8 cellular contexts compared by ENCODE assay signal in the genomic region with DNA sequence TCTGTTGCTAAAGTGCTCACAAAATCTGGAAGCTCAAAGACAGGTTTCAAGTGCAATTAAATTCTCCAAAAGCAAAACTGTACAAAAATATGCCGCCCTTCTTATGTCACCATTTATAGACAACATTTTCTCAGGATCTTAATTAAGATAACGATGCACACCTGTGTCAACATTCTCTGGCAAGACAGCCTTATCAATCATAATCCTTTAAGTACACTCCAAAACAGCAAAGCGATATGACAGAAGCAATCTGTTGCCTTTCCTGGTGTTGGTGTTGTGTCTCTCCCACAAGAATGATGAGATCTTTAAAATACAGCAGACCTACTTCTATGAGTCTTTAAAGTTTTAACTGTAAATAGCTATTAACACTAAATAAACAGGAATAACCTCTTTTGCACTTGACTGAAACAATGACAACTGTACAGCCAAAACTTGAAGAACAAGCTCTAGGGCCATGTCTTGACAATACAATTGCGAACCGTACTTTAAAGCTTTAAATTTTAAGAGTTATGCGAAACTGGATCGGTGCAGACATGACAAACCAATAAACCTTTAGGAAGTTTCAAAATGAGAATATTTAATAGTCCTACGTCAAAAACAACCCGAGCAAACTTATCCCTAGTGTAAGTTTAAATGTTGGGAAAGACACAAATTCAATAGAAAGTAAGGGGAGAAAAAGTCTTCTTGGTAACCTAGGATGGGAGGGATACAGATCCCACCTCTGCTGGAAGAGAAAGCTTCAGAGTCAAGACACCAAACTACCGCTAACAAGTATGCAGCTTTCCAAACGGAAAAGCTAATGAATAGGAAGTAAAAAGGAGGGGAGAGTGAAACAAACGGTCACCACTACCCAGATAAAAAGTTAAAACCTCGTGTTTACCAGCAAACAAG. TPM values are rescaled to one million over a fixed set of nuclear protein-coding genes. Genes with fewer than 3 reads are reported as not detected.
DNase-seq lines count a peak whose midpoint lies in the region; ATAC-seq and TF ChIP-seq lines count a peak whose summit lies in the region.

No MANE protein-coding gene starts in this region.

- DNase-seq in right atrium auricular region (ENCODE audit: low spot score) (no peak), left cardiac atrium (no peak), SK-N-MC (ENCODE audit: low read depth, low spot score) (no peak), vagina (ENCODE audit: extremely low spot score in 2 of 2) (no peak), germinal center (ENCODE audit: low spot score) (no peak)

- H3K4me3 ChIP-seq in right atrium auricular region (peak overlapping the region; percentile 57 to 67), SK-N-MC (peak overlapping the region; percentile 80), iPS-15b (ENCODE audit: low read depth, low read length) (peak overlapping the region; percentile 56), vagina (peak overlapping the region; percentile 50 to 55)

- intact Hi-C loops in left cardiac atrium (cut with DNase I) (no loop called here), vagina (cut with DNase I) (no loop called here)

- no peak for TF ChIP-seq POLR2A in vagina (IDR thresholded peaks at IDR 0.05)

- H3K4me1 ChIP-seq in right atrium auricular region: peaks cover 0 to 28% of the 10 kb centered on the region in 2 donors
- peaks cover 4% of the 10 kb centered on the region for H3K4me1 ChIP-seq in iPS-15b (ENCODE audit: control insufficient read depth, insufficient read depth, low read length)
- H3K4me1 ChIP-seq in vagina: peaks cover 11% of the 10 kb centered on the region

- no peaks in the 10 kb centered on the region for H3K9me3 ChIP-seq in right atrium auricular region
- H3K9me3 ChIP-seq in SK-N-MC (ENCODE audit: low read depth, low read length): no peaks in the 10 kb centered on the region
- H3K9me3 ChIP-seq in iPS-15b (ENCODE audit: control insufficient read depth, insufficient read depth, low read length): no peaks in the 10 kb centered on the region
- H3K9me3 ChIP-seq in vagina: no peaks in the 10 kb centered on the region

- no peaks in the 10 kb centered on the region for H3K36me3 ChIP-seq in right atrium auricular region
- H3K36me3 ChIP-seq in SK-N-MC (ENCODE audit: insufficient read depth, low read length): no peaks in the 10 kb centered on the region
- no peaks in the 10 kb centered on the region for H3K36me3 ChIP-seq in iPS-15b (ENCODE audit: control insufficient read depth, insufficient read depth, low read length)
- no peaks in the 10 kb centered on the region for H3K36me3 ChIP-seq in vagina

- H3K27ac ChIP-seq in right atrium auricular region (peak overlapping the region; percentile 71 to 80), SK-N-MC (no peak overlapping the region), vagina (peak overlapping the region; percentile 65)

- peaks cover 24 to 27% of the 10 kb centered on the region in 2 donors for H3K27me3 ChIP-seq in right atrium auricular region
- H3K27me3 ChIP-seq in iPS-15b (ENCODE audit: control insufficient read depth, insufficient read depth, low read length): peaks cover 51% of the 10 kb centered on the region
- peaks cover 4% of the 10 kb centered on the region for H3K27me3 ChIP-seq in vagina

- TF ChIP-seq CTCF in right atrium auricular region (IDR thresholded peaks at IDR 0.05): no peak
- TF ChIP-seq CTCF in vagina (IDR thresholded peaks at IDR 0.05): no peak

- ATAC-seq in left cardiac atrium: no peak
- no peak for ATAC-seq in GM18517 (IDR thresholded peaks at IDR 0.05; ENCODE audit: unreplicated experiment)
- ATAC-seq in HG02798 (IDR thresholded peaks at IDR 0.05; ENCODE audit: poor library complexity, unreplicated experiment): no peak

- H3K9ac ChIP-seq in SK-N-MC (ENCODE audit: insufficient read length) (peak overlapping the region; percentile 72), iPS-15b (ENCODE audit: low read depth, low read length) (no peak overlapping the region)

RNA-seq across cellular contexts. Expression of a gene that starts 3.3 kb away (rescaled TPM):
- total RNA-seq in right atrium auricular region (1 to 10 TPM in 1 of 2 donors, under 1 TPM in 1; 0.59 to 4.1 TPM), left cardiac atrium (1 to 10 TPM in 1 of 2 donors, under 1 TPM in 1; 0.27 to 1.1 TPM), vagina (11.0 TPM)
